ENCODE assay signal across 17 cellular contexts in genomic region chr17:17196776-17197175, GRCh38.
"Had no signal": no experiment of that assay in that cellular context is flagged by ENCODE, and none has a peak within 500 bp of the region (broad histone marks: within the 10 kb centered on the region; RNA-seq: fewer than 3 reads in every experiment).

No MANE protein-coding gene starts in this region.

- H3K9me3 Mint-ChIP-seq: activated T-cell treated with anti-CD3 and anti-CD28 coated beads, Interleukin-2, amount 50 U/mL, for 72 hours; natural killer cell; T-cell had no signal

- H3K27me3 Mint-ChIP-seq: activated naive CD8-positive, alpha-beta T cell; T-cell had no signal

- H3K27ac Mint-ChIP-seq: activated naive CD8-positive, alpha-beta T cell; natural killer cell had no signal

- H3K36me3 Mint-ChIP-seq: activated naive CD8-positive, alpha-beta T cell; natural killer cell had no signal

- H3K4me3 Mint-ChIP-seq: activated naive CD8-positive, alpha-beta T cell; activated T-cell treated with anti-CD3 and anti-CD28 coated beads, Interleukin-2, amount 50 U/mL, for 72 hours; natural killer cell; T-cell had no signal

- H3K4me1 Mint-ChIP-seq: natural killer cell had no signal

- DNase-seq: activated CD4-positive, alpha-beta T cell treated with anti-CD3 and anti-CD28 coated beads, Interleukin-2, amount 50 U/mL, for 1 hour; activated CD4-positive, CD25-positive, alpha-beta regulatory T cell; activated CD8-positive, alpha-beta memory T cell treated with anti-CD3 and anti-CD28 coated beads, Interleukin-2, amount 50 U/mL, for 48 hours; activated gamma-delta T cell; activated T-cell treated with anti-CD3 and anti-CD28 coated beads, Interleukin-2, amount 50 U/mL, for 72 hours; cerebellar nuclear complex; cortex of kidney; mesendoderm; natural killer cell; spleen; stimulated activated CD4-positive, alpha-beta T cell treated with anti-CD3 and anti-CD28 coated beads, Interleukin-4, amount 100 ng/mL, for 4 hours; stimulated activated naive CD4-positive, alpha-beta T cell; substantia nigra; T-cell; T-helper 9 cell; tibial artery had no signal
